8 cellular contexts compared by ENCODE assay signal in genomic region chr15:25438601-25439455, GRCh38. TPM values are rescaled to one million over a fixed set of nuclear protein-coding genes. Genes with fewer than 3 reads are reported as not detected.
DNase-seq lines count a peak whose midpoint lies in the region; ATAC-seq, FAIRE-seq and TF ChIP-seq lines count a peak whose summit lies in the region.

UBE3A (minus strand) TSS chr15:25439024; CDS start chr15:25409107, 29,917 bp downstream.

- ATAC-seq in GM19043 (IDR thresholded peaks at IDR 0.05; ENCODE audit: low read depth, unreplicated experiment), result peak; percentile 77
- peak; percentile 84 for ATAC-seq in HG03354 (IDR thresholded peaks at IDR 0.05; ENCODE audit: poor library complexity, severe bottlenecking, unreplicated experiment)

- peak; percentile 22 for TF ChIP-seq CTCF in kidney (IDR thresholded peaks at IDR 0.05; ENCODE audit: borderline replicate concordance, extremely low read depth, insufficient read depth)

- DNase-seq in Ammon's horn (ENCODE audit: low spot score) (peak; percentile 95), NCI-H446 (lab: John Stamatoyannopoulos, UW) (peak; percentile 53 to 91), cerebellum (ENCODE audit: low spot score) (peak; percentile 94), kidney (peak; percentile 97)
- peak; percentile 71 to 77 for DNase-seq in activated CD4-positive, alpha-beta T cell treated with anti-CD3 and anti-CD28 coated beads for 24 hours (ENCODE audit: low read depth in 2 of 2)
- DNase-seq in stimulated activated CD4-positive, alpha-beta T cell treated with anti-CD3 and anti-CD28 coated beads, Interleukin-15, amount 100 ng/mL, for 1 hour (ENCODE audit: low read depth in 1 of 2, low spot score in 1 of 2), result peak; percentile 73 to 87

- peak within 1 kb of the TSS; percentile 93 to 94 for H3K4me3 ChIP-seq in kidney (ENCODE audit: low read length in 2 of 2)

- peak within 1 kb of the TSS; percentile 89 to 91 for H3K9ac ChIP-seq in kidney (ENCODE audit: low read length in 2 of 2)

- H3K4me1 ChIP-seq in kidney (ENCODE audit: control insufficient read depth in 1 of 2, insufficient read depth in 1 of 2, low read depth in 1 of 2, low read length in 2 of 2), result peaks cover 8 to 21% of the 10 kb centered on the region in 2 donors

- intact Hi-C loops in kidney (cut with DNase I), result no loop called here

- no peaks in the 10 kb centered on the region for H3K36me3 ChIP-seq in kidney (ENCODE audit: control insufficient read depth in 1 of 2, insufficient read depth in 2 of 2, low read length in 2 of 2)

- FAIRE-seq in kidney (lab: Jason Lieb, UNC), result no peak

- H3K9me3 ChIP-seq in kidney (ENCODE audit: control insufficient read depth in 1 of 2, low read length in 2 of 2), result no peaks in the 10 kb centered on the region

- peak within 1 kb of the TSS; percentile 93 to 96 for H3K27ac ChIP-seq in kidney (ENCODE audit: low read depth in 2 of 2, low read length in 2 of 2)

RNA-seq across cellular contexts. Expression of gene UBE3A, which starts in this region (rescaled TPM):
- total RNA-seq in cerebellum (174 TPM), kidney (103 TPM)
- 22.3 TPM for polyA plus RNA-seq in kidney (ENCODE audit: insufficient read depth, low read depth, low replicate concordance)

Comparison
In these comparisons a context has a peak if more than half of its experiments do, and no peak if none do; other contexts are left out.
1. Peak in every context shown above with its lines: DNase-seq, ATAC-seq, H3K4me3 ChIP-seq and H3K27ac ChIP-seq.